ENCODE assay signal across 2 cellular contexts in genomic region chr11:64023731-64024710, GRCh38.
TF ChIP-seq lines count a peak whose summit lies in the region.

No MANE protein-coding gene starts in this region.

TF ChIP-seq in GM23338, 12 proteins besides CTCF, POLR2A, EP300 and RAD21:
- TF ChIP-seq NANOG (IDR thresholded peaks at IDR 0.05; ENCODE audit: borderline replicate concordance) (peak; percentile 81; the same call in 1 of the 2 replicates), EZH2 (IDR thresholded peaks at IDR 0.05; ENCODE audit: low read depth, unreplicated experiment) (no peak), EZH2phosphoT487 (IDR thresholded peaks at IDR 0.05; ENCODE audit: unreplicated experiment) (no peak), STAT1 (IDR thresholded peaks at IDR 0.05; ENCODE audit: unreplicated experiment) (no peak), CREB1 (CRISPR knock-in tag; IDR thresholded peaks at IDR 0.05; ENCODE audit: low read depth) (no peak), ZNF331 (CRISPR knock-in tag; IDR thresholded peaks at IDR 0.05; ENCODE audit: low read depth) (no peak), POLR2AphosphoS5 (IDR thresholded peaks at IDR 0.05; ENCODE audit: low read depth) (0 out of 2 replicates have a peak, but pooled peaks have one; percentile 29), JUNB (IDR thresholded peaks at IDR 0.05; ENCODE audit: unreplicated experiment) (no peak), REST (IDR thresholded peaks at IDR 0.05; ENCODE audit: unreplicated experiment) (no peak), ZNF114 (CRISPR knock-in tag; IDR thresholded peaks at IDR 0.05) (no peak)
- TF ChIP-seq, protein P1, sequence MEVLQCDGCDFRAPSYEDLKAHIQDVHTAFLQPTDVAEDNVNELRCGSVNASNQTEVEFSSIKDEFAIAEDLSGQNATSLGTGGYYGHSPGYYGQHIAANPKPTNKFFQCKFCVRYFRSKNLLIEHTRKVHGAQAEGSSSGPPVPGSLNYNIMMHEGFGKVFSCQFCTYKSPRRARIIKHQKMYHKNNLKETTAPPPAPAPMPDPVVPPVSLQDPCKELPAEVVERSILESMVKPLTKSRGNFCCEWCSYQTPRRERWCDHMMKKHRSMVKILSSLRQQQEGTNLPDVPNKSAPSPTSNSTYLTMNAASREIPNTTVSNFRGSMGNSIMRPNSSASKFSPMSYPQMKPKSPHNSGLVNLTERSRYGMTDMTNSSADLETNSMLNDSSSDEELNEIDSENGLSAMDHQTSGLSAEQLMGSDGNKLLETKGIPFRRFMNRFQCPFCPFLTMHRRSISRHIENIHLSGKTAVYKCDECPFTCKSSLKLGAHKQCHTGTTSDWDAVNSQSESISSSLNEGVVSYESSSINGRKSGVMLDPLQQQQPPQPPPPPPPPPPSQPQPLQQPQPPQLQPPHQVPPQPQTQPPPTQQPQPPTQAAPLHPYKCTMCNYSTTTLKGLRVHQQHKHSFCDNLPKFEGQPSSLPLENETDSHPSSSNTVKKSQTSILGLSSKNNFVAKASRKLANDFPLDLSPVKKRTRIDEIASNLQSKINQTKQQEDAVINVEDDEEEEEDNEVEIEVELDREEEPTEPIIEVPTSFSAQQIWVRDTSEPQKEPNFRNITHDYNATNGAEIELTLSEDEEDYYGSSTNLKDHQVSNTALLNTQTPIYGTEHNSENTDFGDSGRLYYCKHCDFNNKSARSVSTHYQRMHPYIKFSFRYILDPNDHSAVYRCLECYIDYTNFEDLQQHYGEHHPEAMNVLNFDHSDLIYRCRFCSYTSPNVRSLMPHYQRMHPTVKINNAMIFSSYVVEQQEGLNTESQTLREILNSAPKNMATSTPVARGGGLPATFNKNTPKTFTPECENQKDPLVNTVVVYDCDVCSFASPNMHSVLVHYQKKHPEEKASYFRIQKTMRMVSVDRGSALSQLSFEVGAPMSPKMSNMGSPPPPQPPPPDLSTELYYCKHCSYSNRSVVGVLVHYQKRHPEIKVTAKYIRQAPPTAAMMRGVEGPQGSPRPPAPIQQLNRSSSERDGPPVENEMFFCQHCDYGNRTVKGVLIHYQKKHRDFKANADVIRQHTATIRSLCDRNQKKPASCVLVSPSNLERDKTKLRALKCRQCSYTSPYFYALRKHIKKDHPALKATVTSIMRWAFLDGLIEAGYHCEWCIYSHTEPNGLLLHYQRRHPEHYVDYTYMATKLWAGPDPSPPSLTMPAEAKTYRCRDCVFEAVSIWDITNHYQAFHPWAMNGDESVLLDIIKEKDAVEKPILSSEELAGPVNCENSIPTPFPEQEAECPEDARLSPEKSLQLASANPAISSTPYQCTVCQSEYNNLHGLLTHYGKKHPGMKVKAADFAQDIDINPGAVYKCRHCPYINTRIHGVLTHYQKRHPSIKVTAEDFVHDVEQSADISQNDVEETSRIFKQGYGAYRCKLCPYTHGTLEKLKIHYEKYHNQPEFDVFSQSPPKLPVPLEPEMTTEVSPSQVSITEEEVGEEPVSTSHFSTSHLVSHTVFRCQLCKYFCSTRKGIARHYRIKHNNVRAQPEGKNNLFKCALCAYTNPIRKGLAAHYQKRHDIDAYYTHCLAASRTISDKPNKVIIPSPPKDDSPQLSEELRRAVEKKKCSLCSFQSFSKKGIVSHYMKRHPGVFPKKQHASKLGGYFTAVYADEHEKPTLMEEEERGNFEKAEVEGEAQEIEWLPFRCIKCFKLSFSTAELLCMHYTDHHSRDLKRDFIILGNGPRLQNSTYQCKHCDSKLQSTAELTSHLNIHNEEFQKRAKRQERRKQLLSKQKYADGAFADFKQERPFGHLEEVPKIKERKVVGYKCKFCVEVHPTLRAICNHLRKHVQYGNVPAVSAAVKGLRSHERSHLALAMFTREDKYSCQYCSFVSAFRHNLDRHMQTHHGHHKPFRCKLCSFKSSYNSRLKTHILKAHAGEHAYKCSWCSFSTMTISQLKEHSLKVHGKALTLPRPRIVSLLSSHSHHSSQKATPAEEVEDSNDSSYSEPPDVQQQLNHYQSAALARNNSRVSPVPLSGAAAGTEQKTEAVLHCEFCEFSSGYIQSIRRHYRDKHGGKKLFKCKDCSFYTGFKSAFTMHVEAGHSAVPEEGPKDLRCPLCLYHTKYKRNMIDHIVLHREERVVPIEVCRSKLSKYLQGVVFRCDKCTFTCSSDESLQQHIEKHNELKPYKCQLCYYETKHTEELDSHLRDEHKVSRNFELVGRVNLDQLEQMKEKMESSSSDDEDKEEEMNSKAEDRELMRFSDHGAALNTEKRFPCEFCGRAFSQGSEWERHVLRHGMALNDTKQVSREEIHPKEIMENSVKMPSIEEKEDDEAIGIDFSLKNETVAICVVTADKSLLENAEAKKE (CRISPR knock-in tag; IDR thresholded peaks at IDR 0.05): no peak
- TF ChIP-seq, protein P2, sequence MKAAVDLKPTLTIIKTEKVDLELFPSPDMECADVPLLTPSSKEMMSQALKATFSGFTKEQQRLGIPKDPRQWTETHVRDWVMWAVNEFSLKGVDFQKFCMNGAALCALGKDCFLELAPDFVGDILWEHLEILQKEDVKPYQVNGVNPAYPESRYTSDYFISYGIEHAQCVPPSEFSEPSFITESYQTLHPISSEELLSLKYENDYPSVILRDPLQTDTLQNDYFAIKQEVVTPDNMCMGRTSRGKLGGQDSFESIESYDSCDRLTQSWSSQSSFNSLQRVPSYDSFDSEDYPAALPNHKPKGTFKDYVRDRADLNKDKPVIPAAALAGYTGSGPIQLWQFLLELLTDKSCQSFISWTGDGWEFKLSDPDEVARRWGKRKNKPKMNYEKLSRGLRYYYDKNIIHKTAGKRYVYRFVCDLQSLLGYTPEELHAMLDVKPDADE (IDR thresholded peaks at IDR 0.05): no peak
TF ChIP-seq in GM23338: peak in this region for 2.

TF ChIP-seq in K562, 482 proteins besides CTCF, POLR2A, EP300 and RAD21:
- TF ChIP-seq ELK3 (CRISPR knock-in tag; IDR thresholded peaks at IDR 0.05) (no peak), ZNF316 (IDR thresholded peaks at IDR 0.05) (peak; percentile 54)
